In the genomic region with DNA sequence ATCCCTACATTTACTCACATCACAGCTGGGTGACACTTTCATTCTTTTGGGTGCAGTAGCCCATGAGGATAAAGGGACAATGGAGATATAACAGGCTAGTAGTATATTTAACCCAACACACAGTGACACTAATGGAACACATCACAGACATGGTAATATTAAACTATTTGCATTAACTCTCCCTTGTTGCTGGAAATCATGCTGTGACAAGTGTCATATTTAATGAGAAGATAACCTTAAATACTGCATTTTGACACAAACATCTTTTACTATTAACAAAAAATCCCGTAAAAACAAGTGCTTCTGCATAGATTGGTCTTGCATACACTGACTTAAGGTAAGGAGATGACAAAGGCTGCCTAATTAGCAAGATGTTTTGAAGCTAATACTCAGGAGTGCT, we compare ENCODE assay signal across 1 cellular context.
TF ChIP-seq lines count a peak whose summit lies in the region.

No MANE protein-coding gene starts in this region.

TF ChIP-seq in GM23338, 12 proteins besides CTCF, POLR2A, EP300 and RAD21 (continued from another document):
- TF ChIP-seq, protein P1, sequence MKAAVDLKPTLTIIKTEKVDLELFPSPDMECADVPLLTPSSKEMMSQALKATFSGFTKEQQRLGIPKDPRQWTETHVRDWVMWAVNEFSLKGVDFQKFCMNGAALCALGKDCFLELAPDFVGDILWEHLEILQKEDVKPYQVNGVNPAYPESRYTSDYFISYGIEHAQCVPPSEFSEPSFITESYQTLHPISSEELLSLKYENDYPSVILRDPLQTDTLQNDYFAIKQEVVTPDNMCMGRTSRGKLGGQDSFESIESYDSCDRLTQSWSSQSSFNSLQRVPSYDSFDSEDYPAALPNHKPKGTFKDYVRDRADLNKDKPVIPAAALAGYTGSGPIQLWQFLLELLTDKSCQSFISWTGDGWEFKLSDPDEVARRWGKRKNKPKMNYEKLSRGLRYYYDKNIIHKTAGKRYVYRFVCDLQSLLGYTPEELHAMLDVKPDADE (IDR thresholded peaks at IDR 0.05) = no peak
- TF ChIP-seq EZH2 (IDR thresholded peaks at IDR 0.05; ENCODE audit: low read depth, unreplicated experiment) (no peak), POLR2AphosphoS5 (IDR thresholded peaks at IDR 0.05; ENCODE audit: low read depth) (no peak), ZNF114 (CRISPR knock-in tag; IDR thresholded peaks at IDR 0.05) (no peak), REST (IDR thresholded peaks at IDR 0.05; ENCODE audit: unreplicated experiment) (no peak)
